Comparison of ENCODE assay signal across 13 cellular contexts in genomic region chr9:123318961-123319421, GRCh38. TPM values are rescaled to one million over a fixed set of nuclear protein-coding genes. Genes with fewer than 3 reads are reported as not detected.
DNase-seq lines count a peak whose midpoint lies in the region; ATAC-seq and TF ChIP-seq lines count a peak whose summit lies in the region.
"Had no signal": no experiment of that assay in that cellular context is flagged by ENCODE, and none has a peak within 500 bp of the region (broad histone marks: within the 10 kb centered on the region; RNA-seq: fewer than 3 reads in every experiment).

No MANE protein-coding gene starts in this region.

- no peak for TF ChIP-seq POLR2A in prostate gland (IDR thresholded peaks at IDR 0.05)

- H3K9me3 Mint-ChIP-seq in CD4-positive, alpha-beta memory T cell: no peaks in the 10 kb centered on the region

- intact Hi-C loops in prostate gland (cut with DNase I): loop anchor here (10.0 kb wide), 1 partner anchor 54 kb away; the partner anchor contains the start of gene STRBP
- intact Hi-C loops in CD4-positive, alpha-beta memory T cell (cut with micrococcal nuclease): no loop called here

- H3K9ac ChIP-seq in BLaER1 treated with 17β-estradiol and CSF1 and Interleukin-3, amounts not matched to agents 10 nM and 100 nM: peak overlapping the region in 8 of 11 experiments; percentile 15 to 51 (median 38); a peak in 12 of 22 replicates

- peaks cover 18 to 28% (median 23%) of the 10 kb centered on the region in 4 donors for H3K4me1 Mint-ChIP-seq in CD4-positive, alpha-beta memory T cell

- H3K4me3 ChIP-seq in BLaER1 treated with 17β-estradiol and CSF1 and Interleukin-3, amounts not matched to agents 10 nM and 100 nM: no peak overlapping the region
- H3K4me3 ChIP-seq in prostate gland: no peak overlapping the region
- H3K4me3 ChIP-seq in WERI-Rb-1 (ENCODE audit: low read depth, low read length): no peak overlapping the region
- no peak overlapping the region for H3K4me3 ChIP-seq in CD4-positive, alpha-beta memory T cell (ENCODE audit: low read length in 2 of 2)
- H3K4me3 ChIP-seq: pancreas had no signal

- DNase-seq in NCI-H446 treated with DMSO at 0.1 percent for 48 hours (lab: John Stamatoyannopoulos, UW) (peak; percentile 64), fibroblast of peridontal ligament (ENCODE audit: extremely low read depth) (peak; percentile 13), prostate gland (ENCODE audit: low spot score) (peak; percentile 41), WERI-Rb-1 (no peak)
- DNase-seq in CD4-positive, alpha-beta memory T cell: no peak
- DNase-seq: activated CD4-positive, alpha-beta T cell treated with anti-CD3 and anti-CD28 coated beads for 48 hours; brain microvascular endothelial cell; NCI-H2029 treated with DMSO at 0.1 percent for 48 hours; pancreas had no signal

- POLR2A ChIA-PET in CD4-positive, alpha-beta memory T cell (lab: Charles Lee; ENCODE audit: partially characterized antibody): no interaction called here

- no peaks in the 10 kb centered on the region for H4K20me1 ChIP-seq in BLaER1 treated with 17β-estradiol and CSF1 and Interleukin-3, amounts not matched to agents 10 nM and 100 nM

- CTCF ChIA-PET in CD4-positive, alpha-beta memory T cell (lab: Charles Lee; ENCODE audit: partially characterized antibody): no interaction called here

- WGBS in prostate gland: 19% methylated on average over 7 of the region's 7 CpGs

- H3K36me3 ChIP-seq in BLaER1 treated with 17β-estradiol and CSF1 and Interleukin-3, amounts not matched to agents 10 nM and 100 nM: no peaks in the 10 kb centered on the region
- no peaks in the 10 kb centered on the region for H3K36me3 ChIP-seq in prostate gland
- H3K36me3 ChIP-seq in WERI-Rb-1: no peaks in the 10 kb centered on the region
- no peaks in the 10 kb centered on the region for H3K36me3 ChIP-seq in CD4-positive, alpha-beta memory T cell (ENCODE audit: insufficient read depth, low read length)
- H3K36me3 ChIP-seq: brain microvascular endothelial cell, pancreas had no signal

- H3K4me3 Mint-ChIP-seq in CD4-positive, alpha-beta memory T cell: no peak overlapping the region

- H3K36me3 Mint-ChIP-seq in CD4-positive, alpha-beta memory T cell: no peaks in the 10 kb centered on the region

- peak overlapping the region in 9 of 11 experiments; percentile 45 to 90 (median 66); a peak in 18 of 22 replicates for H3K4me2 ChIP-seq in BLaER1 treated with 17β-estradiol and CSF1 and Interleukin-3, amounts not matched to agents 10 nM and 100 nM

- peaks cover 52 to 94% (median 88%) of the 10 kb centered on the region in 10 experiments for H3K4me1 ChIP-seq in BLaER1 treated with 17β-estradiol and CSF1 and Interleukin-3, amounts not matched to agents 10 nM and 100 nM
- H3K4me1 ChIP-seq in prostate gland (replicated peaks): peaks cover 14% of the 10 kb centered on the region
- peaks cover 28% of the 10 kb centered on the region for H3K4me1 ChIP-seq in CD4-positive, alpha-beta memory T cell (ENCODE audit: insufficient read depth, low read length)
- H3K4me1 ChIP-seq: pancreas had no signal

- ATAC-seq in HG02588 (IDR thresholded peaks at IDR 0.05; ENCODE audit: unreplicated experiment) (no peak), HG03097 (IDR thresholded peaks at IDR 0.05; ENCODE audit: low FRiP score, unreplicated experiment) (no peak)
- ATAC-seq: pancreas had no signal

- H3K9me3 ChIP-seq in BLaER1 treated with 17β-estradiol and CSF1 and Interleukin-3, amounts not matched to agents 10 nM and 100 nM (replicated peaks in 1 of 11): no peaks in the 10 kb centered on the region
- no peaks in the 10 kb centered on the region for H3K9me3 ChIP-seq in prostate gland
- H3K9me3 ChIP-seq in WERI-Rb-1 (ENCODE audit: severe bottlenecking): peaks cover 3% of the 10 kb centered on the region
- no peaks in the 10 kb centered on the region for H3K9me3 ChIP-seq in CD4-positive, alpha-beta memory T cell (ENCODE audit: control insufficient read depth in 1 of 2, low read length in 2 of 2)
- H3K9me3 ChIP-seq: pancreas had no signal

- TF ChIP-seq CTCF in prostate gland (IDR thresholded peaks at IDR 0.05): no peak
- no peak for TF ChIP-seq CTCF in WERI-Rb-1 (IDR thresholded peaks at IDR 0.05; ENCODE audit: low read depth, low read length)

- H3K27ac Mint-ChIP-seq in CD4-positive, alpha-beta memory T cell: no peak overlapping the region

- H3K27ac ChIP-seq in BLaER1 treated with 17β-estradiol and CSF1 and Interleukin-3, amounts not matched to agents 10 nM and 100 nM: peak overlapping the region in 8 of 11 experiments; percentile 51 to 91 (median 65); a peak in 12 of 22 replicates
- H3K27ac ChIP-seq in prostate gland: peak overlapping the region; percentile 41 to 63
- no peak overlapping the region for H3K27ac ChIP-seq in WERI-Rb-1
- no peak overlapping the region for H3K27ac ChIP-seq in CD4-positive, alpha-beta memory T cell (ENCODE audit: low read depth, low read length)
- H3K27ac ChIP-seq: brain microvascular endothelial cell, pancreas had no signal

- no peaks in the 10 kb centered on the region for H3K27me3 ChIP-seq in BLaER1 treated with 17β-estradiol and CSF1 and Interleukin-3, amounts not matched to agents 10 nM and 100 nM
- H3K27me3 ChIP-seq in prostate gland (replicated peaks; ENCODE audit: insufficient read depth): no peaks in the 10 kb centered on the region
- H3K27me3 ChIP-seq in WERI-Rb-1 (ENCODE audit: insufficient read depth, low read depth, severe bottlenecking): no peaks in the 10 kb centered on the region
- H3K27me3 ChIP-seq in CD4-positive, alpha-beta memory T cell (ENCODE audit: insufficient read depth, low read length): no peaks in the 10 kb centered on the region
- H3K27me3 ChIP-seq: brain microvascular endothelial cell, pancreas had no signal

- peaks cover 0 to 7% of the 10 kb centered on the region in 2 donors for H3K27me3 Mint-ChIP-seq in CD4-positive, alpha-beta memory T cell

RNA-seq across cellular contexts. Expression of gene CRB2, which starts 37.0 kb away (rescaled TPM):
- 1 to 10 TPM in 1 of 2 donors, not detected in 1; 1.7 TPM for total RNA-seq in prostate gland
- total RNA-seq in CD4-positive, alpha-beta memory T cell: not detected
- not detected for polyA plus RNA-seq in CD4-positive, alpha-beta memory T cell
- total RNA-seq: lung microvascular endothelial cell, pancreas had no signal

RNA-seq across cellular contexts. Expression of gene STRBP, which starts 50.6 kb away (rescaled TPM):
- total RNA-seq in prostate gland: 10 to 100 TPM; 20.1 to 24.5 TPM
- total RNA-seq in CD4-positive, alpha-beta memory T cell: 10 to 100 TPM; 21.1 to 23.8 TPM
- 10 to 100 TPM; 17.5 to 21.5 TPM for polyA plus RNA-seq in CD4-positive, alpha-beta memory T cell

Comparison
In these comparisons a context has a peak if more than half of its experiments do, and no peak if none do; other contexts are left out.
1. H3K27ac ChIP-seq: peak in BLaER1 treated with 17β-estradiol and CSF1 and Interleukin-3, amounts not matched to agents 10 nM and 100 nM (8 of 11) and prostate gland (2 of 2); none in WERI-Rb-1 (single experiment) and CD4-positive, alpha-beta memory T cell (single experiment).
2. DNase-seq: peak in NCI-H446 treated with DMSO at 0.1 percent for 48 hours (single experiment), fibroblast of peridontal ligament (single experiment) and prostate gland (single experiment); none in WERI-Rb-1 (single experiment) and CD4-positive, alpha-beta memory T cell (0 of 5).